8 cellular contexts compared by ENCODE assay signal in the genomic region with DNA sequence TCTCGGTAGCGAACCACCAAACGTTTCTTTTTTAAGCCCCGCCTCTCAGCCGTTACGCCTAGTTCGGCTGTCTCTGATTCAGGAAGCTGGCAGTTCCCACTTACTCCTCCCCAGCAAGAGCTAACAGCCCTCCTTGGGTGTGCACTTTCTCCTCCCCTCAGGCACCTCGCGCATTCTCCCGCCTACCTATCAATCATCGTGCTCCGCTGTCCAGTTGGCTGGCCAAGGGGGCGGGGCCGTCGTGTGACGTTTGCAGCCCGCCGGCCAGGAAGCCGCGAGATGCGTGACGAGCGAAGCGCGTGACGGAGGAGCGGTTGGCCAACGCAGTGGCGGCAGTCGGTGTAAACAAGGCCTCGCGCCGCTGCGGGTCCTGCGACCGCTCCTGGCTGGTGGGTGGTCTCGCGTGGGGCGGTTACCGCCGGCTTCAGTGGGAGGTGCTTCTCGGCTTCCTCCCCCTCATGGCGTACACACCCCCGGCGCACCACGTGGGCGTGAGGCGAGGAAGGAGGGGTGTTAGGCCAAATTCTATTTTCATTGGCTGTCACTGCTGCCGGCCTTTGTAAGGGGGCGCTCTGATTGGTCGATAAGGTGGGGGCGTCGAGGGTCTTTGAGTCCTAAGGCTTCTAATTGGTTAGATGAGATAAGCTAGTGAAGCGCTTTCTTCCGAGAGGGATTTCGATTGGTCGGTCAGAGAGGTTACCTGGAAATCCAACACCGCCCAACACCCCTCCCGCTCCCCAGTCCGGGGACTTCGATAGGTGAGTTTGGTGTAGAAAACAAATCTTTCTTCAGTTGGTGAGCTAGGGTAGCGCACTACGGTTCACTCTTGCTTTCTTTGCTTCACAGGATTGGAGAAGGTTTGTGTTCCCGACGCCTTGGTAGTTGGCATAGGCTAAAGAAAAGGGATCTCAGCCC. TPM values are rescaled to one million over a fixed set of nuclear protein-coding genes. Genes with fewer than 3 reads are reported as not detected.
A peak's percentile ranks its signal among the peaks of the same experiment; 100 is the strongest.
DNase-seq lines count a peak whose midpoint lies in the region; ATAC-seq and TF ChIP-seq lines count a peak whose summit lies in the region.

Gene DCAF11 (plus strand): TSS at position 242 of the 915 bp plus-strand sequence. CDS start 818 bp downstream, outside the sequence.
Gene NRL (minus strand): TSS at position 414 of the 915 bp plus-strand sequence. CDS start 32,101 bp downstream, outside the sequence.

- no peaks in the 10 kb centered on the region for H3K9me3 ChIP-seq in right atrium auricular region
- no peaks in the 10 kb centered on the region for H3K9me3 ChIP-seq in prostate gland

- no peaks in the 10 kb centered on the region for H3K27me3 ChIP-seq in right atrium auricular region
- no peaks in the 10 kb centered on the region for H3K27me3 ChIP-seq in prostate gland (replicated peaks; ENCODE audit: insufficient read depth)

- H3K27ac ChIP-seq in right atrium auricular region (peak within 1 kb of the TSS; percentile 95 to 98), prostate gland (peak within 1 kb of the TSS; percentile 99), urinary bladder (ENCODE audit: low read depth) (peak within 1 kb of the TSS; percentile 98)

- TF ChIP-seq POLR2A in prostate gland (IDR thresholded peaks at IDR 0.05): peak; percentile 84

- WGBS in prostate gland: under 1% methylated on average over 64 of the region's 65 CpGs
- WGBS in urinary bladder: under 1% methylated on average over 65 of the region's 65 CpGs

- TF ChIP-seq CTCF in right atrium auricular region (IDR thresholded peaks at IDR 0.05): no peak
- TF ChIP-seq CTCF in prostate gland (IDR thresholded peaks at IDR 0.05): peak in 1 of 4 experiments; percentile 2

- peak; percentile 99 for DNase-seq in NCI-H187 (lab: John Stamatoyannopoulos, UW)
- DNase-seq in T-helper 2 cell: peak; percentile 94 to 100 (median 98)
- DNase-seq in anterior cingulate cortex (lab: John Stamatoyannopoulos, UW): peak; percentile 97 to 100 (median 100)
- peak; percentile 99 for DNase-seq in right atrium auricular region (ENCODE audit: low spot score)
- peak; percentile 99 for DNase-seq in prostate gland (ENCODE audit: low spot score)

- H3K36me3 ChIP-seq in right atrium auricular region: peaks cover 28% of the 10 kb centered on the region
- peaks cover 2 to 14% of the 10 kb centered on the region in 2 donors for H3K36me3 ChIP-seq in prostate gland
- peaks cover 3% of the 10 kb centered on the region for H3K36me3 ChIP-seq in urinary bladder (ENCODE audit: insufficient read depth)

- ATAC-seq in GM18502 (IDR thresholded peaks at IDR 0.05; ENCODE audit: poor library complexity, unreplicated experiment): peak; percentile 90
- ATAC-seq in HG02943 (IDR thresholded peaks at IDR 0.05; ENCODE audit: low read depth, unreplicated experiment): peak; percentile 83

- peak within 1 kb of the TSS; percentile 66 to 69 for H3K4me3 ChIP-seq in right atrium auricular region
- H3K4me3 ChIP-seq in prostate gland: peak within 1 kb of the TSS; percentile 62 to 69
- peak within 1 kb of the TSS; percentile 59 for H3K4me3 ChIP-seq in urinary bladder (ENCODE audit: low read depth, low read length)

- intact Hi-C loops in prostate gland (cut with DNase I): loop anchor here (2.0 kb wide), 2 partner anchors 20 to 26 kb away; partner anchors contain the start of genes EMC9 and PCK2

- H3K4me1 ChIP-seq in right atrium auricular region (peaks cover 0 to 22% of the 10 kb centered on the region in 2 donors), prostate gland (replicated peaks) (peaks cover 4% of the 10 kb centered on the region), urinary bladder (ENCODE audit: insufficient read depth) (peaks cover 2% of the 10 kb centered on the region)

RNA-seq across cellular contexts. Expression of gene DCAF11, which starts in this region (rescaled TPM):
- 10 to 100 TPM; 54.1 to 69.8 TPM for total RNA-seq in right atrium auricular region
- total RNA-seq in prostate gland: 100 to 1,000 TPM; 111 to 115 TPM
- 34.0 TPM for total RNA-seq in urinary bladder
- 52.5 TPM for polyA plus RNA-seq in urinary bladder

RNA-seq across cellular contexts. Expression of gene NRL, which starts in this region (rescaled TPM):
- 1 to 10 TPM; 2.5 to 5.0 TPM for total RNA-seq in right atrium auricular region
- 1 to 10 TPM; 4.3 to 4.7 TPM for total RNA-seq in prostate gland
- total RNA-seq in urinary bladder: 0.85 TPM
- polyA plus RNA-seq in urinary bladder: 2.9 TPM

Comparison
In these comparisons a context has a peak if more than half of its experiments do, and no peak if none do; other contexts are left out.
1. Peak in every context shown above with its lines: DNase-seq, ATAC-seq, H3K4me3 ChIP-seq and H3K27ac ChIP-seq.